ENCODE assay signal across 17 cellular contexts in genomic region chr11:69959461-69959860, GRCh38.
A peak's percentile ranks its signal among the peaks of the same experiment; 100 is the strongest.
DNase-seq lines count a peak whose midpoint lies in the region; FAIRE-seq and TF ChIP-seq lines count a peak whose summit lies in the region.
"Had no signal": no experiment of that assay in that cellular context is flagged by ENCODE, and none has a peak within 500 bp of the region (broad histone marks: within the 10 kb centered on the region; RNA-seq: fewer than 3 reads in every experiment).

No MANE protein-coding gene starts in this region.

- intact Hi-C loops in kidney (cut with DNase I) = no loop called here
- intact Hi-C loops in esophagus muscularis mucosa (cut with DNase I) = no loop called here

- no peak for TF ChIP-seq EP300 in esophagus muscularis mucosa (IDR thresholded peaks at IDR 0.05)

- no peak overlapping the region for H3K4me3 Mint-ChIP-seq in nephron
- H3K4me3 Mint-ChIP-seq: CD4-positive, alpha-beta memory T cell; GM23338; H9 had no signal

- no peak for TF ChIP-seq CTCF in kidney (IDR thresholded peaks at IDR 0.05; ENCODE audit: borderline replicate concordance, extremely low read depth, insufficient read depth)
- no peak for TF ChIP-seq CTCF in nephron (IDR thresholded peaks at IDR 0.05; ENCODE audit: unreplicated experiment in 3 of 3)
- TF ChIP-seq CTCF in esophagus muscularis mucosa (IDR thresholded peaks at IDR 0.05) = no peak

- H3K4me1 ChIP-seq in kidney (ENCODE audit: control insufficient read depth in 1 of 2, insufficient read depth in 1 of 2, low read depth in 1 of 2, low read length in 2 of 2) (no peaks in the 10 kb centered on the region), esophagus muscularis mucosa (peaks cover 0 to 18% (median 14%) of the 10 kb centered on the region in 4 donors)

- H3K4me3 ChIP-seq in kidney (ENCODE audit: low read length in 2 of 2) (no peak overlapping the region), esophagus muscularis mucosa (no peak overlapping the region)
- H3K4me3 ChIP-seq: GM23338 had no signal

- no peaks in the 10 kb centered on the region for H3K36me3 Mint-ChIP-seq in nephron (ENCODE audit: low read depth)
- H3K36me3 Mint-ChIP-seq: CD4-positive, alpha-beta memory T cell had no signal

- peak overlapping the region in 2 of 3 experiments; percentile 25 to 65 for H3K27ac Mint-ChIP-seq in nephron
- H3K27ac Mint-ChIP-seq: CD4-positive, alpha-beta memory T cell; GM23338; H9 had no signal

- WGBS in esophagus muscularis mucosa = 87% methylated on average over 5 of the region's 8 CpGs

- DNase-seq in RPMI8226 (peak; percentile 72), kidney (peak; percentile 41), epidermal melanocyte (ENCODE audit: insufficient read length, low spot score) (no peak), esophagus muscularis mucosa (ENCODE audit: extremely low spot score) (no peak)
- DNase-seq in stimulated activated naive CD4-positive, alpha-beta T cell treated with Interleukin-2 at 50 U/mL for 16 hours (lab: John Stamatoyannopoulos, UW) = no peak
- DNase-seq: C1 segment of cervical spinal cord; Calu3; CD4-positive, alpha-beta memory T cell; COR-L47; DMS53; DMS79 treated with DMSO at 0.1 percent for 48 hours; GF-D8; H9 had no signal

- no peaks in the 10 kb centered on the region for H3K9me3 Mint-ChIP-seq in nephron

- H3K9me3 ChIP-seq in kidney (ENCODE audit: control insufficient read depth in 1 of 2, low read length in 2 of 2) (peaks cover 0 to 3% of the 10 kb centered on the region in 2 donors), esophagus muscularis mucosa (peaks cover 0 to 27% (median 17%) of the 10 kb centered on the region in 4 donors)

- no peak overlapping the region for H3K27ac ChIP-seq in kidney (ENCODE audit: low read depth in 2 of 2, low read length in 2 of 2)
- H3K27ac ChIP-seq in esophagus muscularis mucosa (replicated peaks in 1 of 4) = no peak overlapping the region

- H3K36me3 ChIP-seq in kidney (ENCODE audit: control insufficient read depth in 1 of 2, insufficient read depth in 2 of 2, low read length in 2 of 2) = no peaks in the 10 kb centered on the region
- H3K36me3 ChIP-seq in esophagus muscularis mucosa = no peaks in the 10 kb centered on the region

- peaks cover 21% of the 10 kb centered on the region for H3K27me3 Mint-ChIP-seq in nephron (ENCODE audit: low read depth)

- TF ChIP-seq POLR2A in esophagus muscularis mucosa (IDR thresholded peaks at IDR 0.05; ENCODE audit: low read depth) = no peak

- FAIRE-seq in kidney (lab: Jason Lieb, UNC) = no peak
- FAIRE-seq: GM12891, GM18507 had no signal

- no peak overlapping the region for H3K9ac ChIP-seq in kidney (ENCODE audit: low read length in 2 of 2)

- peaks cover 0 to 66% (median 0%) of the 10 kb centered on the region in 4 donors for H3K27me3 ChIP-seq in esophagus muscularis mucosa

- peaks cover 46% of the 10 kb centered on the region for H3K4me1 Mint-ChIP-seq in nephron
- H3K4me1 Mint-ChIP-seq: CD4-positive, alpha-beta memory T cell had no signal

Comparison
In these comparisons a context has a peak if more than half of its experiments do, and no peak if none do; other contexts are left out.
1. DNase-seq: peak in RPMI8226 (single experiment) and kidney (single experiment); none in epidermal melanocyte (single experiment), esophagus muscularis mucosa (single experiment) and stimulated activated naive CD4-positive, alpha-beta T cell treated with Interleukin-2 at 50 U/mL for 16 hours (single experiment).